Comparison of ENCODE assay signal across 2 cellular contexts in the genomic region with DNA sequence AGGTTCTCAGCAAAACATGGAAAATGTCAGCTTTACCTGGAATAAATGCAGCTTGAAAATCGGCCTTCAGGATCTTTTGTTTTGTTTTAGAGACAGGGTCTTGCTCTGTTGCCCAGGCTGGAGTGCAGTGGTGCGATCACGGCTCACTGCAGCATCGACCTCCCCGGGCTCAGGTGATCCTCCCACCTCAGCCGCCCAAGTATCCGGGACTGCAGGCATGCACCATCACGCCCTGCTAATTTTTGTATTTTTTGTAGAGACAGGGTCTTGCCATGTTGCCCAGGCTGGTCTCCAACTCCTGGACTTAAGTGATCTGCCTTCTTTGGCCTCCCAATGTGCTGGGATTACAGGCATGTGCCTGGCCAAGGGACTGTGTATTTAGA. TPM values are rescaled to one million over a fixed set of nuclear protein-coding genes. Genes with fewer than 3 reads are reported as not detected.
"Had no signal": no experiment of that assay in that cellular context is flagged by ENCODE, and none has a peak within 500 bp of the region (broad histone marks: within the 10 kb centered on the region; RNA-seq: fewer than 3 reads in every experiment).

No MANE protein-coding gene starts in this region.

RNA-seq across cellular contexts. Expression of a gene that starts 7.5 kb away (rescaled TPM):
- total RNA-seq: HT-29 had no signal
- polyA plus RNA-seq: IgD-negative memory B cell had no signal
